ENCODE assay signal across 23 cellular contexts in genomic region chr10:30791197-30791611, GRCh38.
A peak's percentile ranks its signal among the peaks of the same experiment; 100 is the strongest.
DNase-seq lines count a peak whose midpoint lies in the region; ATAC-seq and TF ChIP-seq lines count a peak whose summit lies in the region.
"Had no signal": no experiment of that assay in that cellular context is flagged by ENCODE, and none has a peak within 500 bp of the region (broad histone marks: within the 10 kb centered on the region; RNA-seq: fewer than 3 reads in every experiment).

No MANE protein-coding gene starts in this region.

- H3K27ac ChIP-seq in CD4-positive, alpha-beta T cell (ENCODE audit: low read depth, low read length), result no peak overlapping the region
- peak overlapping the region in 1 of 2 donors; percentile 43 for H3K27ac ChIP-seq in breast epithelium
- H3K27ac ChIP-seq: cardiac muscle cell, dorsolateral prefrontal cortex, epithelial cell of prostate, left ventricle myocardium inferior, parathyroid adenoma, SJCRH30, uterus had no signal

- no peak for TF ChIP-seq CTCF in CD4-positive, alpha-beta T cell (IDR thresholded peaks at IDR 0.05)
- TF ChIP-seq CTCF in nephron progenitor cell (IDR thresholded peaks at IDR 0.05) (no peak), breast epithelium (IDR thresholded peaks at IDR 0.05) (no peak)

- no peak overlapping the region for H3K4me3 ChIP-seq in breast epithelium
- H3K4me3 ChIP-seq: cardiac muscle cell, dorsolateral prefrontal cortex, left ventricle myocardium inferior, SJCRH30, uterus had no signal

- CTCF ChIA-PET in CD4-positive, alpha-beta T cell (lab: Charles Lee), result no interaction called here

- intact Hi-C loops in CD4-positive, alpha-beta T cell (cut with DNase I, micrococcal nuclease), result no loop called here
- intact Hi-C loops in breast epithelium (cut with DNase I; ENCODE audit: low total_unique reads), result no loop called here

- DNase-seq in CD4-positive, alpha-beta T cell, result no peak
- DNase-seq in EH (ENCODE audit: low read depth), result peak; percentile 45
- DNase-seq in central memory CD8-positive, alpha-beta T cell (ENCODE audit: low spot score in 2 of 2), result no peak
- no peak for DNase-seq in nephron progenitor cell
- DNase-seq in breast epithelium (ENCODE audit: low spot score in 2 of 2), result no peak
- no peak for DNase-seq in NCI-H1930 (lab: John Stamatoyannopoulos, UW)
- DNase-seq: activated CD8-positive, alpha-beta memory T cell treated with anti-CD3 and anti-CD28 coated beads for 24 hours; activated T-cell treated with anti-CD3 and anti-CD28 coated beads, Interleukin-2, amount 50 U/mL, for 48 hours; amniotic stem cell; dorsolateral prefrontal cortex; HCEC 1CT; hippocampal formation; left ventricle myocardium inferior; NCI-H1417; NCI-H524; SJCRH30; uterus had no signal

- peak overlapping the region; percentile 16 for H3K4me3 Mint-ChIP-seq in CD4-positive, alpha-beta T cell
- peak overlapping the region; percentile 52 for H3K4me3 Mint-ChIP-seq in central memory CD8-positive, alpha-beta T cell
- no peak overlapping the region for H3K4me3 Mint-ChIP-seq in nephron progenitor cell
- H3K4me3 Mint-ChIP-seq: natural killer cell treated with Interleukin-12 subunit alpha and Interleukin-12 subunit beta and Interleukin-15 and Interleukin-18, amount 100 ng/mL, for 72 hours had no signal

- peaks cover 46% of the 10 kb centered on the region for H3K4me1 Mint-ChIP-seq in CD4-positive, alpha-beta T cell (ENCODE audit: low read depth)
- H3K4me1 Mint-ChIP-seq in central memory CD8-positive, alpha-beta T cell, result peaks cover 28% of the 10 kb centered on the region
- H3K4me1 Mint-ChIP-seq in nephron progenitor cell, result peaks cover 47% of the 10 kb centered on the region

- no peak for TF ChIP-seq POLR2A in breast epithelium (IDR thresholded peaks at IDR 0.05)

- H3K27ac Mint-ChIP-seq in CD4-positive, alpha-beta T cell, result peak overlapping the region; percentile 88
- peak overlapping the region; percentile 36 for H3K27ac Mint-ChIP-seq in central memory CD8-positive, alpha-beta T cell (ENCODE audit: low read depth)
- H3K27ac Mint-ChIP-seq in nephron progenitor cell, result peak overlapping the region; percentile 29

- no peaks in the 10 kb centered on the region for H3K36me3 ChIP-seq in breast epithelium
- H3K36me3 ChIP-seq: cardiac muscle cell, left ventricle myocardium inferior, SJCRH30, uterus had no signal

- POLR2A ChIA-PET in CD4-positive, alpha-beta T cell (lab: Charles Lee), result interaction anchor here (1.3 kb wide), 1 partner anchor 240 kb away, joined by 4 read pairs; the partner anchor contains the start of gene ZNF438

- no peak for ATAC-seq in CD4-positive, alpha-beta T cell (ENCODE audit: poor library complexity)
- ATAC-seq in central memory CD8-positive, alpha-beta T cell (replicated peaks; ENCODE audit: extremely low read depth, poor library complexity, severe bottlenecking), result no peak
- ATAC-seq in HG03565 (IDR thresholded peaks at IDR 0.05; ENCODE audit: unreplicated experiment), result no peak
- ATAC-seq: natural killer cell treated with Interleukin-12 subunit alpha and Interleukin-12 subunit beta and Interleukin-15 and Interleukin-18, amount 100 ng/mL, for 72 hours; Panc1 had no signal

- H3K9me3 Mint-ChIP-seq in CD4-positive, alpha-beta T cell, result no peaks in the 10 kb centered on the region
- H3K9me3 Mint-ChIP-seq in central memory CD8-positive, alpha-beta T cell, result no peaks in the 10 kb centered on the region
- H3K9me3 Mint-ChIP-seq in nephron progenitor cell, result peaks cover 47% of the 10 kb centered on the region
- H3K9me3 Mint-ChIP-seq: natural killer cell treated with Interleukin-12 subunit alpha and Interleukin-12 subunit beta and Interleukin-15 and Interleukin-18, amount 100 ng/mL, for 72 hours had no signal

- H3K36me3 Mint-ChIP-seq in CD4-positive, alpha-beta T cell (ENCODE audit: low read depth), result no peaks in the 10 kb centered on the region
- H3K36me3 Mint-ChIP-seq in central memory CD8-positive, alpha-beta T cell (ENCODE audit: insufficient read depth), result no peaks in the 10 kb centered on the region
- H3K36me3 Mint-ChIP-seq in nephron progenitor cell (ENCODE audit: low read depth), result no peaks in the 10 kb centered on the region
- H3K36me3 Mint-ChIP-seq: natural killer cell treated with Interleukin-12 subunit alpha and Interleukin-12 subunit beta and Interleukin-15 and Interleukin-18, amount 100 ng/mL, for 72 hours had no signal

- H3K9me3 ChIP-seq in CD4-positive, alpha-beta T cell (ENCODE audit: control insufficient read depth, low read length), result no peaks in the 10 kb centered on the region
- no peaks in the 10 kb centered on the region for H3K9me3 ChIP-seq in breast epithelium
- H3K9me3 ChIP-seq: left ventricle myocardium inferior, SJCRH30, uterus had no signal

- H3K4me1 ChIP-seq in breast epithelium, result no peaks in the 10 kb centered on the region
- H3K4me1 ChIP-seq: left ventricle myocardium inferior, parathyroid adenoma, SJCRH30, uterus had no signal

- H3K27me3 Mint-ChIP-seq in CD4-positive, alpha-beta T cell, result no peaks in the 10 kb centered on the region
- no peaks in the 10 kb centered on the region for H3K27me3 Mint-ChIP-seq in central memory CD8-positive, alpha-beta T cell
- peaks cover 14% of the 10 kb centered on the region for H3K27me3 Mint-ChIP-seq in nephron progenitor cell (ENCODE audit: low read depth, poor library complexity)

- no peaks in the 10 kb centered on the region for H3K27me3 ChIP-seq in CD4-positive, alpha-beta T cell (ENCODE audit: control insufficient read depth, insufficient read depth, low read length)
- no peaks in the 10 kb centered on the region for H3K27me3 ChIP-seq in breast epithelium
- H3K27me3 ChIP-seq: cardiac muscle cell, dorsolateral prefrontal cortex, SJCRH30, uterus had no signal

Comparison
In these comparisons a context has a peak if more than half of its experiments do, and no peak if none do; other contexts are left out.
1. H3K27ac Mint-ChIP-seq: peak in every context shown above with its lines; median percentile 88 in CD4-positive, alpha-beta T cell; 36 in central memory CD8-positive, alpha-beta T cell; 29 in nephron progenitor cell.